Comparison of ENCODE assay signal across 8 cellular contexts in the genomic region with DNA sequence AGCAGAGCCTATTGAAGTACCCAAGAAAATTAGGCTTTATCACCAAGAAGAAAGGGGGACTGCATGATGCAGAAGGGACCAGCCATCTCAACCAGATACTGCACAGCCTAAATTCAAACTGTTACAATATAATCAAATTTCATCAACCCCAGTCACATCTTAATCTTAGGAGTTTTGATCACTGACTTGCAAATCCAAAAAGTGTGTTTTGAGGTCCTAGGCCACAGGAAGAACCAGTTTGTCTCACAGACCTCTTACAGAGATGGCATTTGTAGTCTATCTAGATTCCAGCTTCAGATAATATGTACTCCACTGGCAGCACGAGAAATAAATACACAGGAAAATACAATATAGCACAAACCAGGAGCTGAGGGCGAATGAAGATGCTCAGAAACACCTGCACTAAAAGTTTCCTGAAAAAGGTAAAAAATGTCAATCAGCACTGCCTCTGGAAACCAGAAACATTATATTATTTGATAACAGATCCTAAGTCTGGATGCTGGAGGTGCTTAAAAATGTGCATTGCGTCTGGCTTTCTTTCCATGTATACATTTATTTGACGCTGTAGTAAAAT.
DNase-seq lines count a peak whose midpoint lies in the region; ATAC-seq and TF ChIP-seq lines count a peak whose summit lies in the region.

No MANE protein-coding gene starts in this region.

- peaks cover 43% of the 10 kb centered on the region for H3K4me1 Mint-ChIP-seq in central memory CD8-positive, alpha-beta T cell

- H3K4me3 ChIP-seq in BLaER1 treated with 17β-estradiol and CSF1 and Interleukin-3, amounts not matched to agents 10 nM and 100 nM = peak overlapping the region; percentile 52 to 75 (median 65)
- peak overlapping the region; percentile 80 for H3K4me3 ChIP-seq in Loucy (ENCODE audit: low read length, poor library complexity, severe bottlenecking)
- H3K4me3 ChIP-seq in neuron (ENCODE audit: low read length) = peak overlapping the region; percentile 24

- DNase-seq in central memory CD8-positive, alpha-beta T cell (ENCODE audit: low spot score in 2 of 2) = no peak

- peak overlapping the region in 10 of 11 experiments; percentile 53 to 87 (median 83); a peak in 21 of 22 replicates for H3K27ac ChIP-seq in BLaER1 treated with 17β-estradiol and CSF1 and Interleukin-3, amounts not matched to agents 10 nM and 100 nM

- peaks cover 13% of the 10 kb centered on the region for H3K36me3 Mint-ChIP-seq in central memory CD8-positive, alpha-beta T cell (ENCODE audit: insufficient read depth)

- peak overlapping the region; percentile 100 for H3K27ac Mint-ChIP-seq in central memory CD8-positive, alpha-beta T cell (ENCODE audit: low read depth)

- H3K79me2 ChIP-seq in Loucy (ENCODE audit: insufficient read depth, low read length) = peaks cover 21% of the 10 kb centered on the region

- no peak for ATAC-seq in central memory CD8-positive, alpha-beta T cell (replicated peaks; ENCODE audit: extremely low read depth, poor library complexity, severe bottlenecking)
- ATAC-seq in HG03196 (IDR thresholded peaks at IDR 0.05; ENCODE audit: unreplicated experiment) (no peak), GM18858 (IDR thresholded peaks at IDR 0.05; ENCODE audit: unreplicated experiment) (no peak), HG02885 (IDR thresholded peaks at IDR 0.05; ENCODE audit: poor library complexity, unreplicated experiment) (no peak), GM21576 (IDR thresholded peaks at IDR 0.05; ENCODE audit: unreplicated experiment) (no peak)

- H3K4me1 ChIP-seq in BLaER1 treated with 17β-estradiol and CSF1 and Interleukin-3, amounts not matched to agents 10 nM and 100 nM = peaks cover 16 to 26% (median 21%) of the 10 kb centered on the region in 10 experiments
- H3K4me1 ChIP-seq in Loucy (ENCODE audit: insufficient read depth, low read length, poor library complexity, severe bottlenecking) (peaks cover 28% of the 10 kb centered on the region), neuron (ENCODE audit: insufficient read depth, low read length) (peaks cover 13% of the 10 kb centered on the region)

- H3K9ac ChIP-seq in BLaER1 treated with 17β-estradiol and CSF1 and Interleukin-3, amounts not matched to agents 10 nM and 100 nM = peak overlapping the region; percentile 71 to 86 (median 77); a peak in 21 of 22 replicates
- peak overlapping the region; percentile 79 for H3K9ac ChIP-seq in Loucy (ENCODE audit: low read depth, low read length, poor library complexity, severe bottlenecking)

- H3K4me3 Mint-ChIP-seq in central memory CD8-positive, alpha-beta T cell = peak overlapping the region; percentile 99

- peak overlapping the region; percentile 77 to 90 (median 84) for H3K4me2 ChIP-seq in BLaER1 treated with 17β-estradiol and CSF1 and Interleukin-3, amounts not matched to agents 10 nM and 100 nM
- peak overlapping the region; percentile 92 for H3K4me2 ChIP-seq in Loucy (ENCODE audit: low read depth, low read length, poor library complexity, severe bottlenecking)

- H4K20me1 ChIP-seq in BLaER1 treated with 17β-estradiol and CSF1 and Interleukin-3, amounts not matched to agents 10 nM and 100 nM = no peaks in the 10 kb centered on the region
- H4K20me1 ChIP-seq in Loucy (ENCODE audit: insufficient read depth, low read length, poor library complexity, severe bottlenecking) = no peaks in the 10 kb centered on the region

- peaks cover 1 to 19% (median 6%) of the 10 kb centered on the region in 11 experiments; a peak in 12 of 22 replicates for H3K36me3 ChIP-seq in BLaER1 treated with 17β-estradiol and CSF1 and Interleukin-3, amounts not matched to agents 10 nM and 100 nM
- H3K36me3 ChIP-seq in Loucy (ENCODE audit: insufficient read depth, low read length) = no peaks in the 10 kb centered on the region
- H3K36me3 ChIP-seq in neuron (ENCODE audit: insufficient read depth, low read length) = no peaks in the 10 kb centered on the region

- peak overlapping the region; percentile 81; the same call in 1 of the 2 replicates for H2AFZ ChIP-seq in Loucy (ENCODE audit: low read length)
- H2AFZ ChIP-seq in neuron (ENCODE audit: low read depth, low read length) = peak overlapping the region; percentile 95

- H3K9me3 ChIP-seq in BLaER1 treated with 17β-estradiol and CSF1 and Interleukin-3, amounts not matched to agents 10 nM and 100 nM (replicated peaks in 1 of 11) = peaks cover 4 to 13% (median 10%) of the 10 kb centered on the region in 11 experiments; a peak in 21 of 22 replicates
- H3K9me3 ChIP-seq in Loucy (ENCODE audit: insufficient read depth, low read depth, low read length) (no peaks in the 10 kb centered on the region), neuron (ENCODE audit: low read length) (no peaks in the 10 kb centered on the region)

- H3K27me3 Mint-ChIP-seq in central memory CD8-positive, alpha-beta T cell = no peaks in the 10 kb centered on the region

- TF ChIP-seq CTCF in Loucy (conservative IDR thresholded peaks at IDR 0.05; ENCODE audit: low read length) = no peak

- no peaks in the 10 kb centered on the region for H3K27me3 ChIP-seq in BLaER1 treated with 17β-estradiol and CSF1 and Interleukin-3, amounts not matched to agents 10 nM and 100 nM
- H3K27me3 ChIP-seq in Loucy (ENCODE audit: insufficient read depth, low read length, poor library complexity, severe bottlenecking) (no peaks in the 10 kb centered on the region), neuron (ENCODE audit: insufficient read depth, low read length) (no peaks in the 10 kb centered on the region)

- H3K9me2 ChIP-seq in Loucy (replicated peaks; ENCODE audit: low read depth, low read length) = no peaks in the 10 kb centered on the region

- no peaks in the 10 kb centered on the region for H3F3A ChIP-seq in Loucy (ENCODE audit: low read depth)

- H3K9me3 Mint-ChIP-seq in central memory CD8-positive, alpha-beta T cell = peaks cover 1% of the 10 kb centered on the region

Comparison
In these comparisons a context has a peak if more than half of its experiments do, and no peak if none do; other contexts are left out.
1. H3K4me3 ChIP-seq: peak in every context shown above with its lines; median percentile 80 in Loucy; 65 in BLaER1 treated with 17β-estradiol and CSF1 and Interleukin-3, amounts not matched to agents 10 nM and 100 nM; 24 in neuron.